13 cellular contexts compared by ENCODE assay signal in the genomic region with DNA sequence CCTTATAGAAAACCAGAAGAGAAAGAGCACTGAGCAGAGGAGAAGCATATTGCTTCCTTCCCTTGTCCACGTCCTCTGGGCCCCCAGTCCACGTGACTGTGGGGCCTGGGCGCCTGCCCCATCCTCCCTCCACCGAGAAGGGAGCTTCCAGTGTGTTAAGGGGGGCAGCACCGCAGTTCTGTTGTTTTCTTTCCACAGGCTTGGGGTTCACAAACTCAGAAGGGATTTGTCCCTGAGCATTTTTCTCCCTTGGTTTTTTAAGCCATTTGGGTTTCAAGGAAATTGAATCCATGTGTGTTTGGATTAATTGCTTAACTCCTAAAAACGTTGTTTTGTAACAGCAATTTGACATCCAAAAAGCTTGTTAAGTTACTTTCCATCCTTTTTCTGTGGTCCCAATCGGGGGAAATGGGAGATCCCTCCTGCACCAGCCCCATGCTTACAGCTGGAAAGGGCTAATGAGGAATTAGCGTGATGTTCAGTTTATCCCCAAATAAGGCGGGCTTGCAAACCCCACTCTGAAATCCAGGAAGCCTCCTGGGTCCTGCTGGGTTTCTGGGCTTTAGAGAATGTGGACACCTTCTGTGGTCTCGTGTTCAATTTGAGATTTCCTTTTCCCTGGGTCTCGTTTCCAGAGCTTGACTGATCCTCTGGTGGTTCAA.
A peak's percentile ranks its signal among the peaks of the same experiment; 100 is the strongest.
DNase-seq lines count a peak whose midpoint lies in the region; ATAC-seq and TF ChIP-seq lines count a peak whose summit lies in the region.
"Had no signal": no experiment of that assay in that cellular context is flagged by ENCODE, and none has a peak within 500 bp of the region (broad histone marks: within the 10 kb centered on the region; RNA-seq: fewer than 3 reads in every experiment).

No MANE protein-coding gene starts in this region.

- no peaks in the 10 kb centered on the region for H3K36me3 Mint-ChIP-seq in IgD-negative memory B cell
- no peaks in the 10 kb centered on the region for H3K36me3 Mint-ChIP-seq in neural progenitor cell

- DNase-seq in esophagus squamous epithelium (lab: John Stamatoyannopoulos, UW) (no peak), neural progenitor cell (ENCODE audit: low spot score) (no peak), NCI-H2196 (lab: John Stamatoyannopoulos, UW; ENCODE audit: unreplicated experiment) (no peak), cerebellum (ENCODE audit: low spot score) (no peak), omental fat pad (ENCODE audit: low spot score) (no peak)
- DNase-seq: DMS79 treated with DMSO at 0.1 percent for 48 hours; NCI-H187; occipital lobe; stimulated activated CD4-positive, alpha-beta T cell treated with anti-CD3 and anti-CD28 coated beads, Interleukin-1b, Interleukin-23, amount 100 ng/mL, for 48 hours had no signal

- H3K27ac Mint-ChIP-seq in IgD-negative memory B cell = peak overlapping the region in 2 of 3 donors; percentile 16 to 67
- H3K27ac Mint-ChIP-seq in neural progenitor cell = peak overlapping the region; percentile 32

- TF ChIP-seq POLR2A in esophagus squamous epithelium (IDR thresholded peaks at IDR 0.05) = no peak

- no peak overlapping the region for H3K9ac ChIP-seq in BLaER1 treated with 17β-estradiol and CSF1 and Interleukin-3, amounts not matched to agents 10 nM and 100 nM
- H3K9ac ChIP-seq in neural progenitor cell = no peak overlapping the region

- H3K9me3 ChIP-seq in BLaER1 treated with 17β-estradiol and CSF1 and Interleukin-3, amounts not matched to agents 10 nM and 100 nM (replicated peaks in 1 of 11) = no peaks in the 10 kb centered on the region
- no peaks in the 10 kb centered on the region for H3K9me3 ChIP-seq in esophagus squamous epithelium
- no peaks in the 10 kb centered on the region for H3K9me3 ChIP-seq in neural progenitor cell (ENCODE audit: low read depth)

- ATAC-seq in HG03439 (IDR thresholded peaks at IDR 0.05; ENCODE audit: unreplicated experiment) (no peak), omental fat pad (ENCODE audit: low FRiP score) (no peak)
- ATAC-seq: Panc1 had no signal

- H3K27ac ChIP-seq in BLaER1 treated with 17β-estradiol and CSF1 and Interleukin-3, amounts not matched to agents 10 nM and 100 nM = peak overlapping the region in 3 of 11 experiments; percentile 1 to 27 (median 4); a peak in 3 of 22 replicates
- peak overlapping the region; percentile 18 to 75 (median 51) for H3K27ac ChIP-seq in esophagus squamous epithelium
- no peak overlapping the region for H3K27ac ChIP-seq in neural progenitor cell

- WGBS in esophagus squamous epithelium, 2 donors = 44 to 54% methylated on average over 6 to 10 of the region's 11 CpGs

- H3K9me3 Mint-ChIP-seq in IgD-negative memory B cell (peaks cover 0 to 4% (median 1%) of the 10 kb centered on the region in 3 donors), neural progenitor cell (peaks cover 2% of the 10 kb centered on the region)

- no peaks in the 10 kb centered on the region for H3F3A ChIP-seq in neural progenitor cell (ENCODE audit: low read depth)

- H3K36me3 ChIP-seq in BLaER1 treated with 17β-estradiol and CSF1 and Interleukin-3, amounts not matched to agents 10 nM and 100 nM = no peaks in the 10 kb centered on the region
- H3K36me3 ChIP-seq in esophagus squamous epithelium = no peaks in the 10 kb centered on the region
- no peaks in the 10 kb centered on the region for H3K36me3 ChIP-seq in neural progenitor cell

- H2AFZ ChIP-seq in neural progenitor cell (replicated peaks) = no peak overlapping the region

- H3K4me1 Mint-ChIP-seq in IgD-negative memory B cell = peaks cover 9 to 19% (median 14%) of the 10 kb centered on the region in 3 donors
- peaks cover 14% of the 10 kb centered on the region for H3K4me1 Mint-ChIP-seq in neural progenitor cell

- TF ChIP-seq CTCF in esophagus squamous epithelium (IDR thresholded peaks at IDR 0.05) (no peak), neural progenitor cell (IDR thresholded peaks at IDR 0.05) (no peak), omental fat pad (IDR thresholded peaks at IDR 0.05) (no peak)

- H3K4me3 Mint-ChIP-seq in IgD-negative memory B cell (peak overlapping the region in 3 of 4 donors; percentile 59 to 88 (median 63)), neural progenitor cell (no peak overlapping the region)

- no peak overlapping the region for H3K4me3 ChIP-seq in BLaER1 treated with 17β-estradiol and CSF1 and Interleukin-3, amounts not matched to agents 10 nM and 100 nM
- H3K4me3 ChIP-seq in esophagus squamous epithelium (no peak overlapping the region), neural progenitor cell (no peak overlapping the region)

- no peaks in the 10 kb centered on the region for H4K20me1 ChIP-seq in BLaER1 treated with 17β-estradiol and CSF1 and Interleukin-3, amounts not matched to agents 10 nM and 100 nM
- H4K20me1 ChIP-seq in neural progenitor cell (ENCODE audit: low read depth) = no peaks in the 10 kb centered on the region

- no peaks in the 10 kb centered on the region for H3K27me3 ChIP-seq in BLaER1 treated with 17β-estradiol and CSF1 and Interleukin-3, amounts not matched to agents 10 nM and 100 nM
- H3K27me3 ChIP-seq in esophagus squamous epithelium (peaks cover 0 to 65% (median 0%) of the 10 kb centered on the region in 4 donors), neural progenitor cell (no peaks in the 10 kb centered on the region)

- H3K79me2 ChIP-seq in neural progenitor cell (ENCODE audit: low read depth) = no peaks in the 10 kb centered on the region

- intact Hi-C loops in esophagus squamous epithelium (cut with DNase I) = no loop called here

- H3K4me2 ChIP-seq in BLaER1 treated with 17β-estradiol and CSF1 and Interleukin-3, amounts not matched to agents 10 nM and 100 nM = peak overlapping the region; percentile 33 to 73 (median 56)
- no peak overlapping the region for H3K4me2 ChIP-seq in neural progenitor cell

- H3K27me3 Mint-ChIP-seq in IgD-negative memory B cell (peaks cover 2% of the 10 kb centered on the region), neural progenitor cell (ENCODE audit: insufficient read depth, low read depth) (peaks cover 15% of the 10 kb centered on the region)

- peaks cover 17 to 25% (median 21%) of the 10 kb centered on the region in 10 experiments for H3K4me1 ChIP-seq in BLaER1 treated with 17β-estradiol and CSF1 and Interleukin-3, amounts not matched to agents 10 nM and 100 nM
- peaks cover 0 to 55% (median 16%) of the 10 kb centered on the region in 3 donors for H3K4me1 ChIP-seq in esophagus squamous epithelium
- no peaks in the 10 kb centered on the region for H3K4me1 ChIP-seq in neural progenitor cell
